ENCODE assay signal across 20 cellular contexts in genomic region chr6:21952367-21952766, GRCh38.
"Had no signal": no experiment of that assay in that cellular context is flagged by ENCODE, and none has a peak within 500 bp of the region (broad histone marks: within the 10 kb centered on the region; RNA-seq: fewer than 3 reads in every experiment).

No MANE protein-coding gene starts in this region.

- H3K36me3 ChIP-seq: colonic mucosa, stomach, thoracic aorta, transverse colon had no signal

- H3K79me2 ChIP-seq: parathyroid adenoma had no signal

- H3K4me3 Mint-ChIP-seq: endodermal cell, natural killer cell had no signal

- H3K9ac ChIP-seq: parathyroid adenoma had no signal

- DNase-seq: colonic mucosa; dermis blood vessel endothelial cell; endodermal cell; foreskin melanocyte; head of caudate nucleus; hippocampal formation; left colon; left ventricle myocardium superior; natural killer cell; psoas muscle; retina; small intestine; stimulated activated CD4-positive, alpha-beta T cell treated with anti-CD3 and anti-CD28 coated beads, Interleukin-12 subunit alpha, Interleukin-12 subunit beta, amount 100 ng/mL, for 4 hours; stimulated activated naive CD4-positive, alpha-beta T cell; stomach; substantia nigra; transverse colon had no signal

- H3K36me3 Mint-ChIP-seq: natural killer cell had no signal

- H3K9me3 ChIP-seq: colonic mucosa, psoas muscle, stomach, thoracic aorta, transverse colon had no signal

- FAIRE-seq: small intestine, urothelium cell line had no signal

- H3K27ac ChIP-seq: colonic mucosa, parathyroid adenoma, psoas muscle, stomach, thoracic aorta had no signal

- H3K9me3 Mint-ChIP-seq: endodermal cell, natural killer cell had no signal

- H3K27ac Mint-ChIP-seq: natural killer cell had no signal

- ATAC-seq: left colon, left ventricle myocardium superior, psoas muscle had no signal

- H3K4me3 ChIP-seq: colonic mucosa, psoas muscle, stomach, transverse colon had no signal

- H3K27me3 ChIP-seq: colonic mucosa, stomach, transverse colon had no signal
